11 cellular contexts compared by ENCODE assay signal in genomic region chr6:16676978-16677377, GRCh38.
DNase-seq lines count a peak whose midpoint lies in the region; ATAC-seq and TF ChIP-seq lines count a peak whose summit lies in the region.
"Had no signal": no experiment of that assay in that cellular context is flagged by ENCODE, and none has a peak within 500 bp of the region (broad histone marks: within the 10 kb centered on the region; RNA-seq: fewer than 3 reads in every experiment).

No MANE protein-coding gene starts in this region.

- H2BK5ac ChIP-seq in H9 (ENCODE audit: insufficient read length, low read length) = no peak overlapping the region

- ATAC-seq in heart right ventricle = peak in 7 of 8 donors; percentile 38 to 90 (median 68)
- ATAC-seq in HG02642 (IDR thresholded peaks at IDR 0.05; ENCODE audit: poor library complexity, unreplicated experiment) = no peak

- H3K4me3 Mint-ChIP-seq in H9 = no peak overlapping the region
- H3K4me3 Mint-ChIP-seq: IgD-negative memory B cell had no signal

- H4K20me1 ChIP-seq in GM23248 (ENCODE audit: insufficient read depth) (no peaks in the 10 kb centered on the region), H9 (ENCODE audit: control insufficient read depth, insufficient read depth, insufficient read length) (no peaks in the 10 kb centered on the region)

- no peak for TF ChIP-seq EP300 in sigmoid colon (IDR thresholded peaks at IDR 0.05)

- H3K9me2 ChIP-seq in GM23248 (ENCODE audit: insufficient read depth) = no peaks in the 10 kb centered on the region

- no peaks in the 10 kb centered on the region for H3K79me1 ChIP-seq in H9 (ENCODE audit: insufficient read depth, low read depth, low read length, poor library complexity, severe bottlenecking)

- H3K4me1 Mint-ChIP-seq in H9 = peaks cover 10 to 13% of the 10 kb centered on the region in 2 experiments

- DNase-seq in GM23248 (peak; percentile 31), SW480 (ENCODE audit: low spot score) (peak; percentile 58), heart right ventricle (no peak), sigmoid colon (no peak), KG1 (lab: John Stamatoyannopoulos, UW) (no peak), H9 (no peak)
- DNase-seq: GOT3; RPMI8226; stimulated activated CD8-positive, alpha-beta memory T cell treated with anti-CD3 and anti-CD28 coated beads, Interleukin-4, amount 100 ng/mL, for 48 hours had no signal

- H3K4me2 ChIP-seq in GM23248 (ENCODE audit: unreplicated experiment) (no peak overlapping the region), H9 (ENCODE audit: insufficient read depth, insufficient read length, low read length) (no peak overlapping the region)

- H2BK20ac ChIP-seq in H9 (ENCODE audit: low read depth, low read length, poor library complexity, severe bottlenecking) = no peak overlapping the region

- H3K27me3 ChIP-seq in GM23248 (replicated peaks; ENCODE audit: insufficient read depth) = no peaks in the 10 kb centered on the region
- no peaks in the 10 kb centered on the region for H3K27me3 ChIP-seq in heart right ventricle
- no peaks in the 10 kb centered on the region for H3K27me3 ChIP-seq in sigmoid colon
- H3K27me3 ChIP-seq in H9 (ENCODE audit: insufficient read depth, low read length) = no peaks in the 10 kb centered on the region

- no peaks in the 10 kb centered on the region for H3K36me3 ChIP-seq in GM23248 (ENCODE audit: low read depth)
- peaks cover 0 to 5% (median 0%) of the 10 kb centered on the region in 9 donors for H3K36me3 ChIP-seq in heart right ventricle
- H3K36me3 ChIP-seq in sigmoid colon = no peaks in the 10 kb centered on the region

- H2BK15ac ChIP-seq in H9 (ENCODE audit: low read depth, low read length) = no peak overlapping the region

- H3K79me2 ChIP-seq in GM23248 (ENCODE audit: insufficient read depth) = peaks cover 73% of the 10 kb centered on the region
- H3K79me2 ChIP-seq in H9 (ENCODE audit: insufficient read depth, low read length) = no peaks in the 10 kb centered on the region

- peak overlapping the region in 1 of 3 experiments; percentile 49; a peak in 2 of 7 replicates for H3K27ac Mint-ChIP-seq in H9
- H3K27ac Mint-ChIP-seq: IgD-negative memory B cell had no signal

- H2BK120ac ChIP-seq in H9 (ENCODE audit: low read depth, low read length, poor library complexity, severe bottlenecking) = no peak overlapping the region

- H3K9me3 ChIP-seq in GM23248 (ENCODE audit: low read depth) (no peaks in the 10 kb centered on the region), heart right ventricle (no peaks in the 10 kb centered on the region), sigmoid colon (no peaks in the 10 kb centered on the region), H9 (ENCODE audit: control insufficient read depth, low read depth, low read length) (no peaks in the 10 kb centered on the region)

- H3K4me1 ChIP-seq in GM23248 (ENCODE audit: insufficient read depth) (peaks cover 53% of the 10 kb centered on the region), heart right ventricle (peaks cover 0 to 65% (median 37%) of the 10 kb centered on the region in 9 donors), sigmoid colon (peaks cover 0 to 70% (median 61%) of the 10 kb centered on the region in 4 donors), H9 (ENCODE audit: insufficient read depth, low read length) (no peaks in the 10 kb centered on the region; the same call in 1 of the 2 replicates)

- no peak overlapping the region for H4K91ac ChIP-seq in H9 (ENCODE audit: insufficient read length, low read depth, low read length)

- no peak overlapping the region for H3K56ac ChIP-seq in H9 (ENCODE audit: insufficient read length, low read depth, low read length)

- intact Hi-C loops in heart right ventricle (cut with DNase I) = loop anchor here in 1 of 10 donors (5.0 kb wide), 1 partner anchor 85 kb away; the partner anchor contains the start of gene ATXN1
- intact Hi-C loops in sigmoid colon (cut with DNase I) = no loop called here

- no peak overlapping the region for H4K8ac ChIP-seq in H9 (replicated peaks; ENCODE audit: insufficient read length, low read depth, low read length)

- H2AK5ac ChIP-seq in H9 (ENCODE audit: insufficient read length, low read length) = no peak overlapping the region

- peaks cover 38% of the 10 kb centered on the region for H3F3A ChIP-seq in GM23248 (ENCODE audit: insufficient read depth)

- H3K23me2 ChIP-seq in H9 (ENCODE audit: insufficient read length, low read depth, low read length, poor library complexity, severe bottlenecking) = no peaks in the 10 kb centered on the region

- H4K5ac ChIP-seq in H9 (ENCODE audit: insufficient read length, low read depth, low read length) = no peak overlapping the region

- TF ChIP-seq POLR2A in sigmoid colon (IDR thresholded peaks at IDR 0.05) = no peak

- H3K14ac ChIP-seq in H9 (ENCODE audit: insufficient read depth, low read length) = no peak overlapping the region

- peaks cover 2% of the 10 kb centered on the region; the same call in 1 of the 2 replicates for H3K27me3 Mint-ChIP-seq in H9 (ENCODE audit: low read depth)

- H3K9ac ChIP-seq in GM23248 = no peak overlapping the region
- H3K9ac ChIP-seq in H9 (ENCODE audit: extremely low read depth, insufficient read length, low read length) = no peak overlapping the region

- H3K4me3 ChIP-seq in GM23248 (no peak overlapping the region), heart right ventricle (peak overlapping the region in 5 of 10 donors; percentile 4 to 30 (median 10)), sigmoid colon (peak overlapping the region in 1 of 4 donors; percentile 2)

- no peaks in the 10 kb centered on the region for H3K36me3 Mint-ChIP-seq in H9 (ENCODE audit: insufficient read depth in 1 of 3, low read depth in 3 of 3)

- in situ Hi-C loops in GM23248 (cut with MboI) = no loop called here

- H3K4ac ChIP-seq in H9 (ENCODE audit: low read depth, low read length) = no peak overlapping the region

- H2AFZ ChIP-seq in GM23248 (no peak overlapping the region), H9 (ENCODE audit: low read length) (no peak overlapping the region)

- 66 to 73% methylated on average over 6 of the region's 6 CpGs for WGBS in GM23248 (ENCODE audit: low coverage in 1 of 2, low lambda C conversion rate in 2 of 2, missing lambda C conversion rate in 2 of 2), 2 experiments
- WGBS in heart right ventricle, 2 donors = 29 to 42% methylated on average over 6 of the region's 6 CpGs
- 73 to 76% methylated on average over 6 of the region's 6 CpGs for WGBS in sigmoid colon, 2 donors
- no CpG with 5 or more reads among the region's 6 CpGs for WGBS in H9 (ENCODE audit: extremely low coverage, insufficient read length, low lambda C conversion rate)

- H3K9me3 Mint-ChIP-seq in H9 = no peaks in the 10 kb centered on the region
- H3K9me3 Mint-ChIP-seq: IgD-negative memory B cell had no signal

- H3T11ph ChIP-seq in H9 (ENCODE audit: low read length) = no peak overlapping the region

- no peak overlapping the region for H3K18ac ChIP-seq in H9 (ENCODE audit: insufficient read length, low read depth, low read length)

- TF ChIP-seq CTCF in heart right ventricle (IDR thresholded peaks at IDR 0.05) = no peak
- TF ChIP-seq CTCF in sigmoid colon (IDR thresholded peaks at IDR 0.05) = no peak
- TF ChIP-seq CTCF in H9 (conservative IDR thresholded peaks at IDR 0.05) = no peak

- H3K27ac ChIP-seq in GM23248 (no peak overlapping the region), heart right ventricle (peak overlapping the region in 9 of 10 donors; percentile 12 to 73 (median 51)), sigmoid colon (peak overlapping the region in 3 of 4 donors; percentile 63 to 72 (median 68)), H9 (ENCODE audit: insufficient read length, low read depth, low read length) (no peak overlapping the region)

- no peak overlapping the region for H3K23ac ChIP-seq in H9 (ENCODE audit: insufficient read length, low read depth, low read length)

- H2BK12ac ChIP-seq in H9 (ENCODE audit: insufficient read length, low read depth, low read length) = no peak overlapping the region

Comparison
In these comparisons a context has a peak if more than half of its experiments do, and no peak if none do; other contexts are left out.
1. DNase-seq: peak in GM23248 (single experiment) and SW480 (single experiment); none in heart right ventricle (0 of 2), sigmoid colon (single experiment), KG1 (single experiment) and H9 (single experiment).
2. H3K27ac ChIP-seq: peak in heart right ventricle (9 of 10) and sigmoid colon (3 of 4); none in GM23248 (single experiment) and H9 (single experiment).